In the genomic region with DNA sequence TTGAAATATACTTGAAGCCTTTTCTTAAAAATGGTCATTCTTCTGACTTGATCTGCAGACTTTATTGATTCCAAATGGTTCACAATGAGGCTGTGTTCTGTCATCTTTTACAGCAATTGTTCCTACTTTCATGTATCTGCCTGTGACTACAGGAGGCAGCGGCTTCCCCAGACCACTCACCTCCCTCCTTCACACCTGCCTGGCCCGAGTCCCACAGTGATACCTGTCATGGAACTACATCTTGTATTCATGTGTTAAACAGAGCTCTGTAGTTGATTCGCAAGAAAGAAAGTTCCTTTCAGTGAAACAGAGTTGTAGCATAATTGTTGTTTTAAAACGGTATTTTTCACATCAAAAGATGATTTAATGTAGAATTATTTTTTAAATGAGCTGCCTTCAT, we compare ENCODE assay signal across 2 cellular contexts.
TF ChIP-seq lines count a peak whose summit lies in the region.

No MANE protein-coding gene starts in this region.

TF ChIP-seq in GM23338, 12 proteins besides CTCF, POLR2A, EP300 and RAD21 (continued from another document):
- TF ChIP-seq, protein P1, sequence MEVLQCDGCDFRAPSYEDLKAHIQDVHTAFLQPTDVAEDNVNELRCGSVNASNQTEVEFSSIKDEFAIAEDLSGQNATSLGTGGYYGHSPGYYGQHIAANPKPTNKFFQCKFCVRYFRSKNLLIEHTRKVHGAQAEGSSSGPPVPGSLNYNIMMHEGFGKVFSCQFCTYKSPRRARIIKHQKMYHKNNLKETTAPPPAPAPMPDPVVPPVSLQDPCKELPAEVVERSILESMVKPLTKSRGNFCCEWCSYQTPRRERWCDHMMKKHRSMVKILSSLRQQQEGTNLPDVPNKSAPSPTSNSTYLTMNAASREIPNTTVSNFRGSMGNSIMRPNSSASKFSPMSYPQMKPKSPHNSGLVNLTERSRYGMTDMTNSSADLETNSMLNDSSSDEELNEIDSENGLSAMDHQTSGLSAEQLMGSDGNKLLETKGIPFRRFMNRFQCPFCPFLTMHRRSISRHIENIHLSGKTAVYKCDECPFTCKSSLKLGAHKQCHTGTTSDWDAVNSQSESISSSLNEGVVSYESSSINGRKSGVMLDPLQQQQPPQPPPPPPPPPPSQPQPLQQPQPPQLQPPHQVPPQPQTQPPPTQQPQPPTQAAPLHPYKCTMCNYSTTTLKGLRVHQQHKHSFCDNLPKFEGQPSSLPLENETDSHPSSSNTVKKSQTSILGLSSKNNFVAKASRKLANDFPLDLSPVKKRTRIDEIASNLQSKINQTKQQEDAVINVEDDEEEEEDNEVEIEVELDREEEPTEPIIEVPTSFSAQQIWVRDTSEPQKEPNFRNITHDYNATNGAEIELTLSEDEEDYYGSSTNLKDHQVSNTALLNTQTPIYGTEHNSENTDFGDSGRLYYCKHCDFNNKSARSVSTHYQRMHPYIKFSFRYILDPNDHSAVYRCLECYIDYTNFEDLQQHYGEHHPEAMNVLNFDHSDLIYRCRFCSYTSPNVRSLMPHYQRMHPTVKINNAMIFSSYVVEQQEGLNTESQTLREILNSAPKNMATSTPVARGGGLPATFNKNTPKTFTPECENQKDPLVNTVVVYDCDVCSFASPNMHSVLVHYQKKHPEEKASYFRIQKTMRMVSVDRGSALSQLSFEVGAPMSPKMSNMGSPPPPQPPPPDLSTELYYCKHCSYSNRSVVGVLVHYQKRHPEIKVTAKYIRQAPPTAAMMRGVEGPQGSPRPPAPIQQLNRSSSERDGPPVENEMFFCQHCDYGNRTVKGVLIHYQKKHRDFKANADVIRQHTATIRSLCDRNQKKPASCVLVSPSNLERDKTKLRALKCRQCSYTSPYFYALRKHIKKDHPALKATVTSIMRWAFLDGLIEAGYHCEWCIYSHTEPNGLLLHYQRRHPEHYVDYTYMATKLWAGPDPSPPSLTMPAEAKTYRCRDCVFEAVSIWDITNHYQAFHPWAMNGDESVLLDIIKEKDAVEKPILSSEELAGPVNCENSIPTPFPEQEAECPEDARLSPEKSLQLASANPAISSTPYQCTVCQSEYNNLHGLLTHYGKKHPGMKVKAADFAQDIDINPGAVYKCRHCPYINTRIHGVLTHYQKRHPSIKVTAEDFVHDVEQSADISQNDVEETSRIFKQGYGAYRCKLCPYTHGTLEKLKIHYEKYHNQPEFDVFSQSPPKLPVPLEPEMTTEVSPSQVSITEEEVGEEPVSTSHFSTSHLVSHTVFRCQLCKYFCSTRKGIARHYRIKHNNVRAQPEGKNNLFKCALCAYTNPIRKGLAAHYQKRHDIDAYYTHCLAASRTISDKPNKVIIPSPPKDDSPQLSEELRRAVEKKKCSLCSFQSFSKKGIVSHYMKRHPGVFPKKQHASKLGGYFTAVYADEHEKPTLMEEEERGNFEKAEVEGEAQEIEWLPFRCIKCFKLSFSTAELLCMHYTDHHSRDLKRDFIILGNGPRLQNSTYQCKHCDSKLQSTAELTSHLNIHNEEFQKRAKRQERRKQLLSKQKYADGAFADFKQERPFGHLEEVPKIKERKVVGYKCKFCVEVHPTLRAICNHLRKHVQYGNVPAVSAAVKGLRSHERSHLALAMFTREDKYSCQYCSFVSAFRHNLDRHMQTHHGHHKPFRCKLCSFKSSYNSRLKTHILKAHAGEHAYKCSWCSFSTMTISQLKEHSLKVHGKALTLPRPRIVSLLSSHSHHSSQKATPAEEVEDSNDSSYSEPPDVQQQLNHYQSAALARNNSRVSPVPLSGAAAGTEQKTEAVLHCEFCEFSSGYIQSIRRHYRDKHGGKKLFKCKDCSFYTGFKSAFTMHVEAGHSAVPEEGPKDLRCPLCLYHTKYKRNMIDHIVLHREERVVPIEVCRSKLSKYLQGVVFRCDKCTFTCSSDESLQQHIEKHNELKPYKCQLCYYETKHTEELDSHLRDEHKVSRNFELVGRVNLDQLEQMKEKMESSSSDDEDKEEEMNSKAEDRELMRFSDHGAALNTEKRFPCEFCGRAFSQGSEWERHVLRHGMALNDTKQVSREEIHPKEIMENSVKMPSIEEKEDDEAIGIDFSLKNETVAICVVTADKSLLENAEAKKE (CRISPR knock-in tag; IDR thresholded peaks at IDR 0.05), result 0 out of 2 replicates have a peak, but pooled peaks have one; percentile 34
- peak; percentile 26; the same call in 1 of the 2 replicates for TF ChIP-seq CREB1 (CRISPR knock-in tag; IDR thresholded peaks at IDR 0.05; ENCODE audit: low read depth)

TF ChIP-seq in WTC11, 78 proteins besides CTCF, POLR2A, EP300 and RAD21 (continued from another document):
- TF ChIP-seq, protein P2, sequence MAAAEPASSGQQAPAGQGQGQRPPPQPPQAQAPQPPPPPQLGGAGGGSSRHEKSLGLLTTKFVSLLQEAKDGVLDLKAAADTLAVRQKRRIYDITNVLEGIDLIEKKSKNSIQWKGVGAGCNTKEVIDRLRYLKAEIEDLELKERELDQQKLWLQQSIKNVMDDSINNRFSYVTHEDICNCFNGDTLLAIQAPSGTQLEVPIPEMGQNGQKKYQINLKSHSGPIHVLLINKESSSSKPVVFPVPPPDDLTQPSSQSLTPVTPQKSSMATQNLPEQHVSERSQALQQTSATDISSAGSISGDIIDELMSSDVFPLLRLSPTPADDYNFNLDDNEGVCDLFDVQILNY (CRISPR knock-in tag; IDR thresholded peaks at IDR 0.05), result no peak
- TF ChIP-seq ATF1 (CRISPR knock-in tag; IDR thresholded peaks at IDR 0.05), result no peak
- TF ChIP-seq MXD4 (CRISPR knock-in tag; IDR thresholded peaks at IDR 0.05; ENCODE audit: borderline replicate concordance), result no peak
- no peak for TF ChIP-seq TEAD4 (CRISPR knock-in tag; IDR thresholded peaks at IDR 0.05)
- no peak for TF ChIP-seq CREB1 (CRISPR knock-in tag; IDR thresholded peaks at IDR 0.05)
- TF ChIP-seq, protein P3, sequence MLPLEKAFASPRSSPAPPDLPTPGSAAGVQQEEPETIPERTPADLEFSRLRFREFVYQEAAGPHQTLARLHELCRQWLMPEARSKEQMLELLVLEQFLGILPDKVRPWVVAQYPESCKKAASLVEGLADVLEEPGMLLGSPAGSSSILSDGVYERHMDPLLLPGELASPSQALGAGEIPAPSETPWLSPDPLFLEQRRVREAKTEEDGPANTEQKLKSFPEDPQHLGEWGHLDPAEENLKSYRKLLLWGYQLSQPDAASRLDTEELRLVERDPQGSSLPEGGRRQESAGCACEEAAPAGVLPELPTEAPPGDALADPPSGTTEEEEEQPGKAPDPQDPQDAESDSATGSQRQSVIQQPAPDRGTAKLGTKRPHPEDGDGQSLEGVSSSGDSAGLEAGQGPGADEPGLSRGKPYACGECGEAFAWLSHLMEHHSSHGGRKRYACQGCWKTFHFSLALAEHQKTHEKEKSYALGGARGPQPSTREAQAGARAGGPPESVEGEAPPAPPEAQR (CRISPR knock-in tag; IDR thresholded peaks at IDR 0.05), result no peak
- TF ChIP-seq, protein P4, sequence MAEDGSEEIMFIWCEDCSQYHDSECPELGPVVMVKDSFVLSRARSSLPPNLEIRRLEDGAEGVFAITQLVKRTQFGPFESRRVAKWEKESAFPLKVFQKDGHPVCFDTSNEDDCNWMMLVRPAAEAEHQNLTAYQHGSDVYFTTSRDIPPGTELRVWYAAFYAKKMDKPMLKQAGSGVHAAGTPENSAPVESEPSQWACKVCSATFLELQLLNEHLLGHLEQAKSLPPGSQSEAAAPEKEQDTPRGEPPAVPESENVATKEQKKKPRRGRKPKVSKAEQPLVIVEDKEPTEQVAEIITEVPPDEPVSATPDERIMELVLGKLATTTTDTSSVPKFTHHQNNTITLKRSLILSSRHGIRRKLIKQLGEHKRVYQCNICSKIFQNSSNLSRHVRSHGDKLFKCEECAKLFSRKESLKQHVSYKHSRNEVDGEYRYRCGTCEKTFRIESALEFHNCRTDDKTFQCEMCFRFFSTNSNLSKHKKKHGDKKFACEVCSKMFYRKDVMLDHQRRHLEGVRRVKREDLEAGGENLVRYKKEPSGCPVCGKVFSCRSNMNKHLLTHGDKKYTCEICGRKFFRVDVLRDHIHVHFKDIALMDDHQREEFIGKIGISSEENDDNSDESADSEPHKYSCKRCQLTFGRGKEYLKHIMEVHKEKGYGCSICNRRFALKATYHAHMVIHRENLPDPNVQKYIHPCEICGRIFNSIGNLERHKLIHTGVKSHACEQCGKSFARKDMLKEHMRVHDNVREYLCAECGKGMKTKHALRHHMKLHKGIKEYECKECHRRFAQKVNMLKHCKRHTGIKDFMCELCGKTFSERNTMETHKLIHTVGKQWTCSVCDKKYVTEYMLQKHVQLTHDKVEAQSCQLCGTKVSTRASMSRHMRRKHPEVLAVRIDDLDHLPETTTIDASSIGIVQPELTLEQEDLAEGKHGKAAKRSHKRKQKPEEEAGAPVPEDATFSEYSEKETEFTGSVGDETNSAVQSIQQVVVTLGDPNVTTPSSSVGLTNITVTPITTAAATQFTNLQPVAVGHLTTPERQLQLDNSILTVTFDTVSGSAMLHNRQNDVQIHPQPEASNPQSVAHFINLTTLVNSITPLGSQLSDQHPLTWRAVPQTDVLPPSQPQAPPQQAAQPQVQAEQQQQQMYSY (CRISPR knock-in tag; IDR thresholded peaks at IDR 0.05), result no peak
- TF ChIP-seq NFE2L1 (CRISPR knock-in tag; IDR thresholded peaks at IDR 0.05), result no peak
- TF ChIP-seq, protein P5, sequence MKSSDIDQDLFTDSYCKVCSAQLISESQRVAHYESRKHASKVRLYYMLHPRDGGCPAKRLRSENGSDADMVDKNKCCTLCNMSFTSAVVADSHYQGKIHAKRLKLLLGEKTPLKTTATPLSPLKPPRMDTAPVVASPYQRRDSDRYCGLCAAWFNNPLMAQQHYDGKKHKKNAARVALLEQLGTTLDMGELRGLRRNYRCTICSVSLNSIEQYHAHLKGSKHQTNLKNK (CRISPR knock-in tag; IDR thresholded peaks at IDR 0.05), result no peak
- TF ChIP-seq ZNF416 (CRISPR knock-in tag; IDR thresholded peaks at IDR 0.05), result no peak
- no peak for TF ChIP-seq ZNF396 (CRISPR knock-in tag; IDR thresholded peaks at IDR 0.05; ENCODE audit: borderline replicate concordance)
- TF ChIP-seq, protein P6, sequence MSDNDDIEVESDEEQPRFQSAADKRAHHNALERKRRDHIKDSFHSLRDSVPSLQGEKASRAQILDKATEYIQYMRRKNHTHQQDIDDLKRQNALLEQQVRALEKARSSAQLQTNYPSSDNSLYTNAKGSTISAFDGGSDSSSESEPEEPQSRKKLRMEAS (CRISPR knock-in tag; IDR thresholded peaks at IDR 0.05), result no peak
- TF ChIP-seq, protein P7, sequence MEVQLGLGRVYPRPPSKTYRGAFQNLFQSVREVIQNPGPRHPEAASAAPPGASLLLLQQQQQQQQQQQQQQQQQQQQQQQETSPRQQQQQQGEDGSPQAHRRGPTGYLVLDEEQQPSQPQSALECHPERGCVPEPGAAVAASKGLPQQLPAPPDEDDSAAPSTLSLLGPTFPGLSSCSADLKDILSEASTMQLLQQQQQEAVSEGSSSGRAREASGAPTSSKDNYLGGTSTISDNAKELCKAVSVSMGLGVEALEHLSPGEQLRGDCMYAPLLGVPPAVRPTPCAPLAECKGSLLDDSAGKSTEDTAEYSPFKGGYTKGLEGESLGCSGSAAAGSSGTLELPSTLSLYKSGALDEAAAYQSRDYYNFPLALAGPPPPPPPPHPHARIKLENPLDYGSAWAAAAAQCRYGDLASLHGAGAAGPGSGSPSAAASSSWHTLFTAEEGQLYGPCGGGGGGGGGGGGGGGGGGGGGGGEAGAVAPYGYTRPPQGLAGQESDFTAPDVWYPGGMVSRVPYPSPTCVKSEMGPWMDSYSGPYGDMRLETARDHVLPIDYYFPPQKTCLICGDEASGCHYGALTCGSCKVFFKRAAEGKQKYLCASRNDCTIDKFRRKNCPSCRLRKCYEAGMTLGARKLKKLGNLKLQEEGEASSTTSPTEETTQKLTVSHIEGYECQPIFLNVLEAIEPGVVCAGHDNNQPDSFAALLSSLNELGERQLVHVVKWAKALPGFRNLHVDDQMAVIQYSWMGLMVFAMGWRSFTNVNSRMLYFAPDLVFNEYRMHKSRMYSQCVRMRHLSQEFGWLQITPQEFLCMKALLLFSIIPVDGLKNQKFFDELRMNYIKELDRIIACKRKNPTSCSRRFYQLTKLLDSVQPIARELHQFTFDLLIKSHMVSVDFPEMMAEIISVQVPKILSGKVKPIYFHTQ (CRISPR knock-in tag; IDR thresholded peaks at IDR 0.05), result no peak
